In genomic region chrX:70289793-70290770, GRCh38 we compare ENCODE assay signal across 8 cellular contexts. TPM values are rescaled to one million over a fixed set of nuclear protein-coding genes. Genes with fewer than 3 reads are reported as not detected.
DNase-seq lines count a peak whose midpoint lies in the region; ATAC-seq and TF ChIP-seq lines count a peak whose summit lies in the region.

Gene KIF4A (plus strand): TSS chrX:70290104. CDS start chrX:70290459, 355 bp downstream.
Gene PDZD11 (minus strand): TSS chrX:70289927. CDS start chrX:70289341, 586 bp downstream.

- peak within 1 kb of the TSS; percentile 92 to 96 for H3K27ac Mint-ChIP-seq in stimulated activated naive CD8-positive, alpha-beta T cell treated with anti-CD3 and anti-CD28 coated beads, Interleukin-15, amount 100 ng/mL, for 72 hours

- H3K9me3 ChIP-seq in neural cell (ENCODE audit: low read length): no peaks in the 10 kb centered on the region

- DNase-seq in Daoy (ENCODE audit: low read depth) (peak; percentile 90), KG1 (lab: John Stamatoyannopoulos, UW) (peak; percentile 55), RWPE1 (ENCODE audit: low spot score) (peak; percentile 93), fibroblast of the aortic adventitia (ENCODE audit: low read depth) (peak; percentile 72)
- DNase-seq in activated T-helper 9 cell treated with anti-CD3 and anti-CD28 coated beads, Interleukin-2, amount 50 U/mL, for 16 hours (ENCODE audit: low read depth): peak; percentile 63
- peak; percentile 75 to 85 for DNase-seq in stimulated activated naive CD8-positive, alpha-beta T cell treated with anti-CD3 and anti-CD28 coated beads, Interleukin-15, amount 100 ng/mL, for 72 hours

- TF ChIP-seq CTCF in RWPE1 (conservative IDR thresholded peaks at IDR 0.05; ENCODE audit: low read depth): no peak
- no peak for TF ChIP-seq CTCF in fibroblast of the aortic adventitia (IDR thresholded peaks at IDR 0.05; ENCODE audit: insufficient read depth, low read length)
- TF ChIP-seq CTCF in neural cell (IDR thresholded peaks at IDR 0.05; ENCODE audit: poor library complexity, severe bottlenecking): no peak

- H3K27me3 Mint-ChIP-seq in stimulated activated naive CD8-positive, alpha-beta T cell treated with anti-CD3 and anti-CD28 coated beads, Interleukin-15, amount 100 ng/mL, for 72 hours: no peaks in the 10 kb centered on the region

- no peaks in the 10 kb centered on the region for H3K27me3 ChIP-seq in neural cell (ENCODE audit: insufficient read depth, low read depth, low read length)

- TF ChIP-seq RAD21 in neural cell (conservative IDR thresholded peaks at IDR 0.05): peak; percentile 38

- no peaks in the 10 kb centered on the region for H3K9me2 ChIP-seq in neural cell (ENCODE audit: insufficient read depth, low read length)

- no peaks in the 10 kb centered on the region for H4K20me1 ChIP-seq in neural cell (ENCODE audit: insufficient read depth)

- ATAC-seq in GM21737 (IDR thresholded peaks at IDR 0.05; ENCODE audit: unreplicated experiment): peak; percentile 96
- peak; percentile 99 for ATAC-seq in stimulated activated naive CD8-positive, alpha-beta T cell treated with anti-CD3 and anti-CD28 coated beads, Interleukin-15, amount 100 ng/mL, for 72 hours

- POLR2A ChIA-PET in RWPE1 (lab: Yijun Ruan, JAX; ENCODE audit: low non-redundant PET): no interaction called here

- peak within 1 kb of the TSS; percentile 44 for H3K4me2 ChIP-seq in neural cell (ENCODE audit: low read length)

- peak within 1 kb of the TSS; percentile 74 for H3K27ac ChIP-seq in RWPE1
- H3K27ac ChIP-seq in neural cell (ENCODE audit: low read length): no peak within 1 kb of the TSS

- H3K79me2 ChIP-seq in neural cell (replicated peaks; ENCODE audit: insufficient read depth, low read length): peaks cover 15% of the 10 kb centered on the region

- H3K4me1 Mint-ChIP-seq in stimulated activated naive CD8-positive, alpha-beta T cell treated with anti-CD3 and anti-CD28 coated beads, Interleukin-15, amount 100 ng/mL, for 72 hours: peaks cover 9% of the 10 kb centered on the region

- H3K36me3 ChIP-seq in neural cell (ENCODE audit: insufficient read depth, low read length): no peaks in the 10 kb centered on the region

- no peaks in the 10 kb centered on the region for H3K9me3 Mint-ChIP-seq in stimulated activated naive CD8-positive, alpha-beta T cell treated with anti-CD3 and anti-CD28 coated beads, Interleukin-15, amount 100 ng/mL, for 72 hours

- H2AFZ ChIP-seq in neural cell (ENCODE audit: low read depth, low read length): peak within 1 kb of the TSS; percentile 21

- H3F3A ChIP-seq in neural cell (ENCODE audit: insufficient read depth, low read length, poor library complexity, severe bottlenecking): no peaks in the 10 kb centered on the region

- H3K4me3 ChIP-seq in fibroblast of the aortic adventitia (ENCODE audit: low read depth, low read length): peak within 1 kb of the TSS; percentile 85
- H3K4me3 ChIP-seq in neural cell (ENCODE audit: low read length): peak within 1 kb of the TSS; percentile 73

- no peak for TF ChIP-seq EP300 in neural cell (conservative IDR thresholded peaks at IDR 0.05; ENCODE audit: poor library complexity, severe bottlenecking)

- peak within 1 kb of the TSS; percentile 91 to 92 for H3K4me3 Mint-ChIP-seq in stimulated activated naive CD8-positive, alpha-beta T cell treated with anti-CD3 and anti-CD28 coated beads, Interleukin-15, amount 100 ng/mL, for 72 hours

- H3K9ac ChIP-seq in neural cell (ENCODE audit: low read length): peak within 1 kb of the TSS; percentile 65

- CTCF ChIA-PET in RWPE1 (lab: Yijun Ruan, JAX): no interaction called here

TF ChIP-seq in neural cell, 6 proteins besides CTCF, POLR2A, EP300 and RAD21:
- peak; percentile 13 for TF ChIP-seq SMC3 (conservative IDR thresholded peaks at IDR 0.05; ENCODE audit: poor library complexity)
- peak; percentile 79 for TF ChIP-seq POLR2AphosphoS5 (IDR thresholded peaks at IDR 0.05)
- peak; percentile 91 for TF ChIP-seq MXI1 (conservative IDR thresholded peaks at IDR 0.05; ENCODE audit: poor library complexity, severe bottlenecking)
- no peak for TF ChIP-seq REST (IDR thresholded peaks at IDR 0.05; ENCODE audit: borderline replicate concordance)

RNA-seq across cellular contexts. Expression of gene KIF4A, which starts in this region (rescaled TPM):
- total RNA-seq in Daoy (2014; rRNA removed; shearing (Covaris generic)): 53.5 and 59.6 TPM in 2 replicates
- total RNA-seq in fibroblast of the aortic adventitia (ENCODE audit: low replicate concordance): 2.7 and 14.5 TPM in 2 replicates
- 1.1 and 2.7 TPM in 2 replicates for polyA plus RNA-seq in neural cell
- 2.2 and 2.8 TPM in 2 replicates for polyA minus RNA-seq in neural cell

RNA-seq across cellular contexts. Expression of gene PDZD11, which starts in this region (rescaled TPM):
- 45.1 and 50.5 TPM in 2 replicates for total RNA-seq in Daoy (2014; rRNA removed; shearing (Covaris generic))
- 27.0 and 68.0 TPM in 2 replicates for total RNA-seq in fibroblast of the aortic adventitia (ENCODE audit: low replicate concordance)
- 55.7 and 64.7 TPM in 2 replicates for polyA plus RNA-seq in neural cell
- 30.8 and 37.0 TPM in 2 replicates for polyA minus RNA-seq in neural cell
